13 cellular contexts compared by ENCODE assay signal in the genomic region with DNA sequence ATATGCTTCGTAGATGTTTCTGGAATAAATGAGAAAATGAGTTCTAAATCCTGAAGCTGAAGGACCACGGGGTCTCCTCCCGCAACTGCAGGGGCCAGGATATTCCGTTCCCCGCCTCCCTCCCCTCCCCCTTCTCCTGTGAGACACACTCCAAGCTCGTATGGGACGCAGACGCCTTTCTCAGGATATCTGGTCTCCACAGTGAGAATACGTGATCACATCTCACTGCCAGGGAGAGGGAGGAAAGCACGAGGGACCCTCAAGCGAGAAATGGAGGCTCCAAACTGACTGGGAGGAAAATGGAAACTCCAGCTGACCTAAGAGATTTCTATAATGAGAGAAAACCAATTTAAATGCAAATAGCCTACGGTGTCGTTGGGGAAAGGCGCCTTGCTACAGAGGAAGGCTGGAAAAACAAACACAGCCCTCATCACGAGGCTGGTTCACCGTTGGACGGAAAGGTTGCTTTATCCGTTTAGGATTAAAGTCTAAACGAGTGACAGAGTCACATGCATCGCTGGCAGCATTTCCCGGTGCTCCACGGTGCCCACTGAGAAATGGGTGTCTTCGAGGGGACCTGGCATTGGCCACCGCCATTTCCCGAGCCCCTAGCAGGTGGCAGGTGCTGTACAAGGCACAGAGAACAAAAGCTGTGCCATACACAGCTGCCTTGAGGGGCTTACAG.
A peak's percentile ranks its signal among the peaks of the same experiment; 100 is the strongest.
DNase-seq lines count a peak whose midpoint lies in the region; ATAC-seq, FAIRE-seq and TF ChIP-seq lines count a peak whose summit lies in the region.
"Had no signal": no experiment of that assay in that cellular context is flagged by ENCODE, and none has a peak within 500 bp of the region (broad histone marks: within the 10 kb centered on the region; RNA-seq: fewer than 3 reads in every experiment).

No MANE protein-coding gene starts in this region.

- peak overlapping the region; percentile 44; the same call in 1 of the 3 replicates for H2BK15ac ChIP-seq in IMR-90 (ENCODE audit: low read depth, low read length)
- H2BK15ac ChIP-seq in H1 (ENCODE audit: low read length), result peak overlapping the region; percentile 73; the same call in 1 of the 2 replicates

- TF ChIP-seq EP300 in H1 (IDR thresholded peaks at IDR 0.05; ENCODE audit: borderline replicate concordance in 1 of 2, low read depth in 2 of 2, low read length in 2 of 2) (no peak), gastroesophageal sphincter (IDR thresholded peaks at IDR 0.05) (no peak)

- H3K14ac ChIP-seq in IMR-90 (replicated peaks; ENCODE audit: low read depth, low read length) (no peak overlapping the region; the same call in 1 of the 2 replicates), H1 (ENCODE audit: insufficient read length) (no peak overlapping the region)

- H3K23me2 ChIP-seq in H1 (ENCODE audit: low read depth, low read length), result no peaks in the 10 kb centered on the region; the same call in none of the 2 replicates

- H3K4me2 ChIP-seq in IMR-90 (ENCODE audit: low read depth, low read length) (no peak overlapping the region), H1 (ENCODE audit: insufficient read depth in 1 of 2, low read depth in 2 of 2, low read length in 2 of 2) (peak overlapping the region; percentile 12 to 24; a peak in 3 of 4 replicates)

- H4K5ac ChIP-seq in IMR-90 (ENCODE audit: low read depth, low read length) (no peak overlapping the region), H1 (ENCODE audit: insufficient read length, low read depth, low read length) (no peak overlapping the region)

- intact Hi-C loops in IMR-90 (cut with micrococcal nuclease), result loop anchor here (10.0 kb wide), 1 partner anchor 204 kb away; no protein-coding TSS in a partner anchor

- TF ChIP-seq CTCF in IMR-90 (conservative IDR thresholded peaks at IDR 0.05; ENCODE audit: low read depth, low read length) (no peak), H1 (IDR thresholded peaks at IDR 0.05; ENCODE audit: control extremely low read depth in 1 of 3, insufficient read depth in 1 of 3, low read depth in 1 of 3, low read length in 3 of 3) (no peak), gastroesophageal sphincter (IDR thresholded peaks at IDR 0.05) (no peak)

- ATAC-seq in IMR-90 (ENCODE audit: low read depth) (no peak), gastroesophageal sphincter (no peak)

- no peaks in the 10 kb centered on the region for H3K9me3 ChIP-seq in IMR-90 (ENCODE audit: control insufficient read depth, insufficient read depth, low read length)
- H3K9me3 ChIP-seq in H1 (ENCODE audit: insufficient read depth in 2 of 2, low read depth in 1 of 2, low read length in 1 of 2), result no peaks in the 10 kb centered on the region
- H3K9me3 ChIP-seq in small intestine (ENCODE audit: control insufficient read depth, low read depth), result no peaks in the 10 kb centered on the region
- H3K9me3 ChIP-seq in gastroesophageal sphincter, result no peaks in the 10 kb centered on the region

- in situ Hi-C loops in IMR-90 (cut with MboI; ENCODE audit: low sequenced_read_pairs), result no loop called here

- no peaks in the 10 kb centered on the region for H4K20me1 ChIP-seq in IMR-90 (ENCODE audit: insufficient read depth, low read length)
- H4K20me1 ChIP-seq in H1 (replicated peaks in 1 of 2; ENCODE audit: control insufficient read depth in 1 of 2, insufficient read depth in 2 of 2, low read length in 2 of 2), result no peaks in the 10 kb centered on the region

- peaks cover 3% of the 10 kb centered on the region; the same call in 1 of the 2 replicates for H3K4me1 ChIP-seq in IMR-90 (ENCODE audit: control insufficient read depth, insufficient read depth, low read length)
- peaks cover 3 to 7% (median 7%) of the 10 kb centered on the region in 4 experiments; a peak in 5 of 7 replicates for H3K4me1 ChIP-seq in H1 (replicated peaks in 1 of 4; ENCODE audit: control insufficient read depth in 3 of 4, insufficient read depth in 4 of 4, low read length in 3 of 4)
- peaks cover 0 to 2% of the 10 kb centered on the region in 2 donors for H3K4me1 ChIP-seq in small intestine (ENCODE audit: control insufficient read depth in 2 of 2, insufficient read depth in 1 of 2, low read depth in 1 of 2, low read length in 1 of 2)
- no peaks in the 10 kb centered on the region for H3K4me1 ChIP-seq in gastroesophageal sphincter

- H3K27ac ChIP-seq in IMR-90 (ENCODE audit: insufficient read depth, low read length), result no peak overlapping the region
- peak overlapping the region; percentile 8; the same call in 1 of the 2 replicates for H3K27ac ChIP-seq in H1 (ENCODE audit: low read depth, low read length)
- peak overlapping the region in 1 of 2 donors; percentile 75 for H3K27ac ChIP-seq in small intestine (ENCODE audit: low read depth in 1 of 2, low read length in 1 of 2)
- H3K27ac ChIP-seq in gastroesophageal sphincter, result no peak overlapping the region
- H3K27ac ChIP-seq: SJSA1 had no signal

- no peaks in the 10 kb centered on the region for H3K79me2 ChIP-seq in H1 (ENCODE audit: control insufficient read depth in 1 of 2, insufficient read depth in 2 of 2, low read length in 2 of 2)
- H3K79me2 ChIP-seq: parathyroid adenoma had no signal

- DNase-seq in IMR-90 (no peak), H1 (ENCODE audit: low read depth in 1 of 2, low spot score in 2 of 2) (no peak), lung microvascular endothelial cell (ENCODE audit: low read depth in 2 of 2) (peak; percentile 26 to 62), small intestine (peak; percentile 82), medulla oblongata (ENCODE audit: extremely low spot score) (no peak), DMS79 treated with DMSO at 0.1 percent for 48 hours (lab: John Stamatoyannopoulos, UW) (no peak), urothelium cell line (ENCODE audit: low spot score) (no peak)
- DNase-seq: activated naive CD4-positive, alpha-beta T cell treated with anti-CD3 and anti-CD28 coated beads, Interleukin-2, amount 50 U/mL, for 16 hours; NCI-H1417 treated with DMSO at 0.1 percent for 48 hours; OCI-M1 had no signal

- CTCF ChIA-PET in IMR-90 (lab: Yijun Ruan, JAX), result interaction anchor here (1.4 kb wide), 1 partner anchor 9 kb away, joined by 3 read pairs; no protein-coding TSS in a partner anchor
- CTCF ChIA-PET in H1 (lab: Charles Lee; ENCODE audit: partially characterized antibody), result interaction anchor here (1.0 to 1.4 kb wide), 3 partner anchors 16 to 154 kb away, joined by 3 to 5 read pairs (median 4); no protein-coding TSS in a partner anchor

- dilution Hi-C loops in IMR-90 (cut with HindIII; ENCODE audit: low sequenced_read_pairs, unreplicated experiment), result no loop called here

- H3K9ac ChIP-seq in IMR-90 (ENCODE audit: low read depth, low read length) (no peak overlapping the region), H1 (replicated peaks in 1 of 4; ENCODE audit: extremely low read depth in 1 of 4, low read depth in 3 of 4, low read length in 3 of 4) (no peak overlapping the region)
- H3K9ac ChIP-seq: parathyroid adenoma had no signal

- H4K91ac ChIP-seq in IMR-90 (ENCODE audit: insufficient read depth, low read depth, low read length) (no peak overlapping the region), H1 (replicated peaks; ENCODE audit: insufficient read length, low read length) (no peak overlapping the region)

- POLR2A ChIA-PET in IMR-90 (lab: Charles Lee; ENCODE audit: unreplicated experiment) (no interaction called here), H1 (lab: Charles Lee; ENCODE audit: partially characterized antibody) (interaction anchor here (1.4 kb wide), 1 partner anchor 202 kb away, joined by 3 read pairs; no protein-coding TSS in a partner anchor)

- no peak overlapping the region; the same call in 1 of the 2 replicates for H2BK12ac ChIP-seq in H1 (ENCODE audit: low read depth, low read length)

- WGBS in IMR-90 (ENCODE audit: extremely low coverage in 2 of 2, insufficient read length in 1 of 2), 2 experiments, result 42% methylated on average over 8 of the region's 25 CpGs; no CpG with 5 or more reads in 1 of the 2 experiments
- WGBS in H1 (ENCODE audit: extremely low coverage in 1 of 2, insufficient coverage in 1 of 2, insufficient read length in 1 of 2, insufficient replicate concordance in 2 of 2, low coverage in 1 of 2, low lambda C conversion rate in 2 of 2, missing lambda C conversion rate in 1 of 2), 2 experiments, result 62% methylated on average over 25 of the region's 25 CpGs; no CpG with 5 or more reads in 1 of the 2 experiments
- WGBS in small intestine, 3 donors, result 19 to 44% (median 32%) methylated on average over 25 of the region's 25 CpGs
- WGBS in gastroesophageal sphincter (ENCODE audit: low coverage in 1 of 2), 2 donors, result 22 to 41% methylated on average over 11 to 12 of the region's 25 CpGs

- H3K4ac ChIP-seq in IMR-90 (ENCODE audit: low read depth, low read length) (no peak overlapping the region), H1 (replicated peaks; ENCODE audit: insufficient read length, low read depth, low read length) (no peak overlapping the region)

- H2BK120ac ChIP-seq in IMR-90 (ENCODE audit: low read depth, low read length) (no peak overlapping the region), H1 (replicated peaks; ENCODE audit: low read depth, low read length) (peak overlapping the region; percentile 4)

- peaks cover 3% of the 10 kb centered on the region; the same call in 1 of the 2 replicates for H3K9me1 ChIP-seq in IMR-90 (ENCODE audit: insufficient read depth, low read length)

- no peaks in the 10 kb centered on the region for H3K79me1 ChIP-seq in IMR-90 (ENCODE audit: low read depth in 1 of 2, low read length in 2 of 2)
- H3K79me1 ChIP-seq in H1 (ENCODE audit: low read depth, low read length), result no peaks in the 10 kb centered on the region

- TF ChIP-seq POLR2A in IMR-90 (IDR thresholded peaks at IDR 0.05; ENCODE audit: low read depth, low read length) (no peak), H1 (IDR thresholded peaks at IDR 0.05; ENCODE audit: control extremely low read depth in 1 of 2, low read depth in 2 of 2, low read length in 2 of 2) (no peak), gastroesophageal sphincter (IDR thresholded peaks at IDR 0.05) (no peak)

- H3K4me3 ChIP-seq in IMR-90 (ENCODE audit: insufficient read depth, low read depth, low read length) (no peak overlapping the region), H1 (ENCODE audit: extremely low read depth in 1 of 4, insufficient read depth in 2 of 4, low read depth in 3 of 4, low read length in 4 of 4) (no peak overlapping the region), small intestine (ENCODE audit: low read depth in 1 of 2, low read length in 2 of 2) (no peak overlapping the region), gastroesophageal sphincter (no peak overlapping the region)
- H3K4me3 ChIP-seq: SJSA1 had no signal

- H2BK20ac ChIP-seq in IMR-90 (ENCODE audit: low read depth, low read length), result no peak overlapping the region
- peak overlapping the region; percentile 73; the same call in 1 of the 2 replicates for H2BK20ac ChIP-seq in H1 (ENCODE audit: low read length)

- TF ChIP-seq RAD21 in IMR-90 (IDR thresholded peaks at IDR 0.05; ENCODE audit: low read length) (no peak), H1 (IDR thresholded peaks at IDR 0.05 in 1 of 2, conservative IDR thresholded peaks at IDR 0.05 in 1 of 2; ENCODE audit: low read depth in 2 of 2, low read length in 2 of 2) (no peak)

- no peaks in the 10 kb centered on the region for H3K36me3 ChIP-seq in IMR-90 (ENCODE audit: control insufficient read depth, insufficient read depth, low read length)
- H3K36me3 ChIP-seq in H1 (ENCODE audit: control insufficient read depth in 2 of 4, insufficient read depth in 4 of 4, low read length in 3 of 4), result no peaks in the 10 kb centered on the region
- no peaks in the 10 kb centered on the region for H3K36me3 ChIP-seq in small intestine (ENCODE audit: control insufficient read depth in 2 of 2, insufficient read depth in 2 of 2, low read length in 2 of 2)
- H3K36me3 ChIP-seq in gastroesophageal sphincter, result no peaks in the 10 kb centered on the region
- H3K36me3 ChIP-seq: SJSA1 had no signal

- no peak overlapping the region for H2AK5ac ChIP-seq in IMR-90 (ENCODE audit: low read depth, low read length)
- no peak overlapping the region for H2AK5ac ChIP-seq in H1 (ENCODE audit: low read depth, low read length)

- no peak overlapping the region for H2AFZ ChIP-seq in IMR-90 (replicated peaks; ENCODE audit: low read length, poor library complexity)
- peak overlapping the region; percentile 94 for H2AFZ ChIP-seq in H1 (ENCODE audit: low read length)
- H2AFZ ChIP-seq: parathyroid adenoma had no signal

- no peak overlapping the region for H2BK5ac ChIP-seq in IMR-90 (ENCODE audit: low read depth, low read length, poor library complexity, severe bottlenecking)
- H2BK5ac ChIP-seq in H1 (ENCODE audit: low read depth, low read length), result no peak overlapping the region

- H3K27me3 ChIP-seq in IMR-90 (ENCODE audit: control insufficient read depth, insufficient read depth, low read length) (no peaks in the 10 kb centered on the region), H1 (replicated peaks in 1 of 4; ENCODE audit: control insufficient read depth in 3 of 4, extremely low read depth in 1 of 4, insufficient read depth in 3 of 4, low read length in 3 of 4) (no peaks in the 10 kb centered on the region; a peak in 2 of 7 replicates), small intestine (ENCODE audit: control insufficient read depth in 2 of 2, insufficient read depth in 2 of 2, low read length in 2 of 2) (no peaks in the 10 kb centered on the region), gastroesophageal sphincter (peaks cover 17% of the 10 kb centered on the region)
- H3K27me3 ChIP-seq: SJSA1 had no signal

- H3K18ac ChIP-seq in IMR-90 (ENCODE audit: low read depth, low read length), result no peak overlapping the region
- H3K18ac ChIP-seq in H1 (ENCODE audit: extremely low read depth, low read length), result no peak overlapping the region; the same call in 1 of the 2 replicates

- H4K8ac ChIP-seq in IMR-90 (ENCODE audit: low read depth in 2 of 2, low read length in 2 of 2) (no peak overlapping the region), H1 (ENCODE audit: extremely low read depth, insufficient read depth, low read length) (peak overlapping the region; percentile 87; the same call in 1 of the 2 replicates)

- BruUV-seq in IMR-90 (replicated peaks; lab: Mats Ljungman, UMichigan), result no TSS peak

- H3K23ac ChIP-seq in IMR-90 (ENCODE audit: low read depth, low read length) (no peak overlapping the region), H1 (ENCODE audit: insufficient read length) (no peak overlapping the region)

- no peak for FAIRE-seq in H1 (lab: Jason Lieb, UNC)
- no peak for FAIRE-seq in small intestine (lab: Jason Lieb, UNC)
- no peak for FAIRE-seq in urothelium cell line (lab: Jason Lieb, UNC)

- H3K56ac ChIP-seq in IMR-90 (ENCODE audit: extremely low read depth, insufficient read depth, low read length), result no peak overlapping the region
- no peak overlapping the region for H3K56ac ChIP-seq in H1 (replicated peaks; ENCODE audit: insufficient read length, low read depth, low read length)

- H2AK9ac ChIP-seq in IMR-90 (replicated peaks; ENCODE audit: low read depth, low read length, poor library complexity), result no peak overlapping the region

Comparison
In these comparisons a context has a peak if more than half of its experiments do, and no peak if none do; other contexts are left out.
1. DNase-seq: peak in lung microvascular endothelial cell (2 of 2) and small intestine (single experiment); none in IMR-90 (single experiment), H1 (0 of 2), medulla oblongata (single experiment), DMS79 treated with DMSO at 0.1 percent for 48 hours (single experiment) and urothelium cell line (single experiment).